ENCODE assay signal across 14 cellular contexts in genomic region chr6:144331610-144332009, GRCh38. TPM values are rescaled to one million over a fixed set of nuclear protein-coding genes. Genes with fewer than 3 reads are reported as not detected.
DNase-seq lines count a peak whose midpoint lies in the region; ATAC-seq, FAIRE-seq and TF ChIP-seq lines count a peak whose summit lies in the region.
"Had no signal": no experiment of that assay in that cellular context is flagged by ENCODE, and none has a peak within 500 bp of the region (broad histone marks: within the 10 kb centered on the region; RNA-seq: fewer than 3 reads in every experiment).

No MANE protein-coding gene starts in this region.

- H4K5ac ChIP-seq in H9 (ENCODE audit: insufficient read length, low read depth, low read length): peak overlapping the region; percentile 64

- H3K27me3 Mint-ChIP-seq in H9 (ENCODE audit: low read depth): no peaks in the 10 kb centered on the region
- no peaks in the 10 kb centered on the region for H3K27me3 Mint-ChIP-seq in astrocyte (ENCODE audit: low read depth, unreplicated experiment)
- H3K27me3 Mint-ChIP-seq in CD14-positive monocyte (ENCODE audit: low read depth in 3 of 3): peaks cover 0 to 2% (median 0%) of the 10 kb centered on the region in 3 donors

- H3K14ac ChIP-seq in H9 (ENCODE audit: insufficient read depth, low read length): no peak overlapping the region

- no peak overlapping the region for H2AFZ ChIP-seq in H9 (ENCODE audit: low read length)
- no peak overlapping the region for H2AFZ ChIP-seq in astrocyte (ENCODE audit: low read depth, low read length)

- no peak for FAIRE-seq in astrocyte (lab: Jason Lieb, UNC)
- FAIRE-seq: GM18507 had no signal

- H3K27ac ChIP-seq in H9 (ENCODE audit: insufficient read length, low read depth, low read length) (peak overlapping the region; percentile 93), astrocyte (ENCODE audit: low read depth, low read length) (peak overlapping the region; percentile 40), skin epidermis (peak overlapping the region in 4 of 21 experiments; percentile 30 to 56 (median 36))

- peak overlapping the region; percentile 62 to 64 for H3K4me3 Mint-ChIP-seq in H9
- H3K4me3 Mint-ChIP-seq in astrocyte (ENCODE audit: unreplicated experiment): no peak overlapping the region
- H3K4me3 Mint-ChIP-seq in CD14-positive monocyte: no peak overlapping the region

- no peak overlapping the region for H3K4me3 ChIP-seq in astrocyte (ENCODE audit: insufficient read depth, low read depth, low read length)
- peak overlapping the region in 5 of 7 experiments; percentile 5 to 28 (median 12) for H3K4me3 ChIP-seq in skin epidermis

- WGBS in H9 (ENCODE audit: extremely low coverage, insufficient read length, low lambda C conversion rate): no CpG with 5 or more reads among the region's 6 CpGs

- peak overlapping the region; percentile 55 for H2BK5ac ChIP-seq in H9 (ENCODE audit: insufficient read length, low read length)

- H3K4ac ChIP-seq in H9 (ENCODE audit: low read depth, low read length): no peak overlapping the region

- H2BK15ac ChIP-seq in H9 (ENCODE audit: low read depth, low read length): no peak overlapping the region

- no peak overlapping the region for H2BK120ac ChIP-seq in H9 (ENCODE audit: low read depth, low read length, poor library complexity, severe bottlenecking)

- H4K8ac ChIP-seq in H9 (replicated peaks; ENCODE audit: insufficient read length, low read depth, low read length): no peak overlapping the region

- H3K23me2 ChIP-seq in H9 (ENCODE audit: insufficient read length, low read depth, low read length, poor library complexity, severe bottlenecking): no peaks in the 10 kb centered on the region

- no peaks in the 10 kb centered on the region for H4K20me1 ChIP-seq in H9 (ENCODE audit: control insufficient read depth, insufficient read depth, insufficient read length)
- H4K20me1 ChIP-seq in astrocyte (ENCODE audit: insufficient read depth, low read length): peaks cover 53% of the 10 kb centered on the region

- ATAC-seq in HG03378 (IDR thresholded peaks at IDR 0.05; ENCODE audit: unreplicated experiment): no peak
- no peak for ATAC-seq in HG03457 (IDR thresholded peaks at IDR 0.05; ENCODE audit: unreplicated experiment)

- peak overlapping the region; percentile 3 for H2AK5ac ChIP-seq in H9 (ENCODE audit: insufficient read length, low read length)

- no peaks in the 10 kb centered on the region for H3K36me3 ChIP-seq in astrocyte (ENCODE audit: insufficient read depth, low read length)

- H3K79me2 ChIP-seq in H9 (ENCODE audit: insufficient read depth, low read length): peaks cover 7% of the 10 kb centered on the region; the same call in 1 of the 2 replicates
- peaks cover 57% of the 10 kb centered on the region for H3K79me2 ChIP-seq in astrocyte (ENCODE audit: insufficient read depth, low read length)

- H3K9me3 ChIP-seq in H9 (ENCODE audit: control insufficient read depth, low read depth, low read length): no peaks in the 10 kb centered on the region
- no peaks in the 10 kb centered on the region for H3K9me3 ChIP-seq in astrocyte (ENCODE audit: insufficient read depth, low read depth, low read length)

- H3K27ac Mint-ChIP-seq in H9 (peak overlapping the region; percentile 88 to 96 (median 95)), astrocyte (ENCODE audit: unreplicated experiment) (peak overlapping the region; percentile 65), CD14-positive monocyte (no peak overlapping the region)

- no peaks in the 10 kb centered on the region for H3K27me3 ChIP-seq in H9 (ENCODE audit: insufficient read depth, low read length)
- no peaks in the 10 kb centered on the region for H3K27me3 ChIP-seq in astrocyte (ENCODE audit: insufficient read depth, low read length)

- no peak overlapping the region for H3K23ac ChIP-seq in H9 (ENCODE audit: insufficient read length, low read depth, low read length)

- peak overlapping the region; percentile 46 for H3K9ac ChIP-seq in H9 (ENCODE audit: extremely low read depth, insufficient read length, low read length)
- peak overlapping the region; percentile 25 for H3K9ac ChIP-seq in astrocyte (ENCODE audit: low read length)

- no peak for TF ChIP-seq CTCF in H9 (conservative IDR thresholded peaks at IDR 0.05)
- TF ChIP-seq CTCF in astrocyte (IDR thresholded peaks at IDR 0.05; ENCODE audit: insufficient read depth, low read depth, low read length): no peak
- no peak for TF ChIP-seq CTCF in CD14-positive monocyte (IDR thresholded peaks at IDR 0.05)

- no peak overlapping the region for H2BK20ac ChIP-seq in H9 (ENCODE audit: low read depth, low read length, poor library complexity, severe bottlenecking)

- H3K4me1 ChIP-seq in H9 (ENCODE audit: insufficient read depth, low read length): peaks cover 32% of the 10 kb centered on the region; the same call in 1 of the 2 replicates
- peaks cover 10% of the 10 kb centered on the region for H3K4me1 ChIP-seq in astrocyte (ENCODE audit: insufficient read depth, low read length)

- H3K4me1 Mint-ChIP-seq in H9 (peaks cover 73 to 75% of the 10 kb centered on the region in 2 experiments), astrocyte (ENCODE audit: low read depth, unreplicated experiment) (peaks cover 19% of the 10 kb centered on the region), CD14-positive monocyte (peaks cover 37% of the 10 kb centered on the region)

- H3K9me3 Mint-ChIP-seq in H9 (no peaks in the 10 kb centered on the region), astrocyte (ENCODE audit: unreplicated experiment) (no peaks in the 10 kb centered on the region), CD14-positive monocyte (no peaks in the 10 kb centered on the region)

- H3T11ph ChIP-seq in H9 (ENCODE audit: low read length): no peak overlapping the region

- H3K18ac ChIP-seq in H9 (ENCODE audit: insufficient read length, low read depth, low read length): peak overlapping the region; percentile 39

- H3K56ac ChIP-seq in H9 (ENCODE audit: insufficient read length, low read depth, low read length): no peak overlapping the region

- H3K4me2 ChIP-seq in H9 (ENCODE audit: insufficient read depth, insufficient read length, low read length) (peak overlapping the region; percentile 61), astrocyte (ENCODE audit: low read length) (peak overlapping the region; percentile 80)

- no peaks in the 10 kb centered on the region; a peak in 2 of 7 replicates for H3K36me3 Mint-ChIP-seq in H9 (ENCODE audit: insufficient read depth in 1 of 3, low read depth in 3 of 3)
- peaks cover 1% of the 10 kb centered on the region for H3K36me3 Mint-ChIP-seq in astrocyte (ENCODE audit: low read depth, unreplicated experiment)
- peaks cover 8 to 10% of the 10 kb centered on the region in 2 donors for H3K36me3 Mint-ChIP-seq in CD14-positive monocyte

- peak overlapping the region; percentile 89 for H2BK12ac ChIP-seq in H9 (ENCODE audit: insufficient read length, low read depth, low read length)

- DNase-seq in H9: no peak
- peak; percentile 92 for DNase-seq in astrocyte (ENCODE audit: low read depth)
- peak; percentile 81 for DNase-seq in islet precursor cell
- DNase-seq in CD14-positive monocyte (ENCODE audit: low spot score): no peak
- DNase-seq in NCI-H2029 (lab: John Stamatoyannopoulos, UW): no peak
- DNase-seq: amniotic stem cell, DMS153, NCI-H187 treated with DMSO at 0.1 percent for 48 hours, posterior cingulate gyrus, T-helper 9 cell had no signal

- no peak overlapping the region for H4K91ac ChIP-seq in H9 (ENCODE audit: insufficient read length, low read depth, low read length)

- peaks cover 5% of the 10 kb centered on the region for H3K79me1 ChIP-seq in H9 (ENCODE audit: insufficient read depth, low read depth, low read length, poor library complexity, severe bottlenecking)

- intact Hi-C loops in CD14-positive monocyte (cut with micrococcal nuclease): no loop called here

RNA-seq across cellular contexts. Expression of gene UTRN, which starts 46.5 kb away (rescaled TPM):
- total RNA-seq in H9 (2021) (79.7 and 82.3 TPM in 2 replicates), astrocyte (62.1 and 86.3 TPM in 2 replicates)
- polyA plus RNA-seq in CD14-positive monocyte: 10 to 100 TPM; 21.8 to 66.1 TPM

Comparison
In these comparisons a context has a peak if more than half of its experiments do, and no peak if none do; other contexts are left out.
1. DNase-seq: peak in astrocyte (single experiment) and islet precursor cell (single experiment); none in H9 (single experiment), CD14-positive monocyte (single experiment) and NCI-H2029 (single experiment).
2. H3K27ac Mint-ChIP-seq: peak in H9 (3 of 3) and astrocyte (single experiment); none in CD14-positive monocyte (0 of 7).
3. H3K4me3 Mint-ChIP-seq: peak in H9 (2 of 2); none in astrocyte (single experiment) and CD14-positive monocyte (0 of 2).